Comparison of ENCODE assay signal across 10 cellular contexts in the genomic region with DNA sequence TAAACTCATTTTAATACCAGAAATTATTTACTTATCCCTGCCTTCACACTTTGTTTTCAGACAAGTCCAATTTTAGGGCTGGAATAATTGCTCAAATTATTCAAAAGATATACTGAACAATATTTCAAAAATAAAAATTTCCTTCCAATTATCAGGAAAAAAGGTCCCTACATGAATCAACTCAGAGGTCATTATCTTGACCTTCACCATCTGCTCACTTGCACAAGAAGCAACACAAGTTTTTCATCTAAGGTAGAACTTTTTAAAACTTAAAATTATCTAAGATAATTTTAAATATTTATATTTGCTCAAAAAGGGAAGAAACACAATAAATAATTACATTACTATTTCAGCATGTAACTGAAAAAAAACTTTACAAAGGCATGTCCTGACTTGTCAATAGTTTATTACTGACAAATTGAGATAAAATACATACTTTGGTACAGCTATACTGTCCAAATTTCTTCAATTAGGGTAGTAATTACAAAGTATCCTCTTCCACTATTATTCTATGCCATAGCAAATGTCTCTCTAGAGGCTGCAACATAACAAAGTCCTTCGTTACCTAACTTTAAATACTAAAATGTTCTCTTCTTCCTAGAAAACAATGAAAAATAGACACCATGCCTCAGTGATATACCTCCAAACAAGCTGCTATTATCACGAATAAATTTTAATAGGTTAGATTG.
DNase-seq lines count a peak whose midpoint lies in the region; ATAC-seq and TF ChIP-seq lines count a peak whose summit lies in the region.
"Had no signal": no experiment of that assay in that cellular context is flagged by ENCODE, and none has a peak within 500 bp of the region (broad histone marks: within the 10 kb centered on the region; RNA-seq: fewer than 3 reads in every experiment).

No MANE protein-coding gene starts in this region.

- peak overlapping the region; percentile 85 for H3K4me3 Mint-ChIP-seq in activated naive CD8-positive, alpha-beta T cell treated with anti-CD3 and anti-CD28 coated beads, Interleukin-2, amount 50 U/mL, for 24 hours

- H3K9me3 Mint-ChIP-seq in activated naive CD8-positive, alpha-beta T cell treated with anti-CD3 and anti-CD28 coated beads, Interleukin-2, amount 50 U/mL, for 24 hours: no peaks in the 10 kb centered on the region

- POLR2A ChIA-PET in HEK293 (lab: Yijun Ruan, JAX) (interaction anchor here (0.9 kb wide), 1 partner anchor 11 kb away, joined by 3 read pairs; no protein-coding TSS in a partner anchor), RWPE1 (lab: Yijun Ruan, JAX; ENCODE audit: low non-redundant PET) (no interaction called here)

- no peak overlapping the region for H3K27ac Mint-ChIP-seq in activated naive CD8-positive, alpha-beta T cell treated with anti-CD3 and anti-CD28 coated beads, Interleukin-2, amount 50 U/mL, for 24 hours

- H3K27ac ChIP-seq in BLaER1 treated with 17β-estradiol and CSF1 and Interleukin-3, amounts not matched to agents 10 nM and 100 nM: no peak overlapping the region
- no peak overlapping the region for H3K27ac ChIP-seq in HEK293 (ENCODE audit: extremely low read depth, low read depth, low read length)
- no peak overlapping the region for H3K27ac ChIP-seq in muscle layer of duodenum (ENCODE audit: low read length)
- no peak overlapping the region for H3K27ac ChIP-seq in RWPE1
- H3K27ac ChIP-seq: epithelial cell of prostate had no signal

- TF ChIP-seq CTCF in HEK293 (tag by site-specific recombination; IDR thresholded peaks at IDR 0.05): no peak
- TF ChIP-seq CTCF in RWPE1 (conservative IDR thresholded peaks at IDR 0.05; ENCODE audit: low read depth): no peak

- peaks cover 0 to 22% (median 20%) of the 10 kb centered on the region in 11 experiments; a peak in 19 of 22 replicates for H3K27me3 ChIP-seq in BLaER1 treated with 17β-estradiol and CSF1 and Interleukin-3, amounts not matched to agents 10 nM and 100 nM
- H3K27me3 ChIP-seq in muscle layer of duodenum (ENCODE audit: low read depth, low read length): no peaks in the 10 kb centered on the region

- H3K4me1 Mint-ChIP-seq in activated naive CD8-positive, alpha-beta T cell treated with anti-CD3 and anti-CD28 coated beads, Interleukin-2, amount 50 U/mL, for 24 hours: peaks cover 54% of the 10 kb centered on the region

- H3K4me2 ChIP-seq in BLaER1 treated with 17β-estradiol and CSF1 and Interleukin-3, amounts not matched to agents 10 nM and 100 nM: peak overlapping the region; percentile 82 to 94 (median 91); a peak in 21 of 22 replicates

- peaks cover 0 to 14% (median 0%) of the 10 kb centered on the region in 11 experiments; a peak in 5 of 22 replicates for H3K36me3 ChIP-seq in BLaER1 treated with 17β-estradiol and CSF1 and Interleukin-3, amounts not matched to agents 10 nM and 100 nM
- H3K36me3 ChIP-seq in HEK293 (ENCODE audit: control insufficient read depth in 2 of 2, insufficient read depth in 1 of 2, low read length in 2 of 2) (no peaks in the 10 kb centered on the region), muscle layer of duodenum (ENCODE audit: control insufficient read depth in 1 of 2, insufficient read depth in 2 of 2, low read length in 2 of 2) (peaks cover 0 to 7% of the 10 kb centered on the region in 2 donors)

- CTCF ChIA-PET in HEK293 (lab: Yijun Ruan, JAX) (interaction anchor here (0.6 to 0.7 kb wide), 2 partner anchors 8 to 104 kb away, joined by 3 to 4 read pairs; no protein-coding TSS in a partner anchor), RWPE1 (lab: Yijun Ruan, JAX) (interaction anchor here (0.7 kb wide), 1 partner anchor 131 kb away, joined by 5 read pairs; no protein-coding TSS in a partner anchor)

- H4K20me1 ChIP-seq in BLaER1 treated with 17β-estradiol and CSF1 and Interleukin-3, amounts not matched to agents 10 nM and 100 nM: peaks cover 0 to 65% (median 15%) of the 10 kb centered on the region in 11 experiments; a peak in 18 of 22 replicates

- peaks cover 19% of the 10 kb centered on the region for H3K36me3 Mint-ChIP-seq in activated naive CD8-positive, alpha-beta T cell treated with anti-CD3 and anti-CD28 coated beads, Interleukin-2, amount 50 U/mL, for 24 hours (ENCODE audit: low read depth)

- H3K27me3 Mint-ChIP-seq in activated naive CD8-positive, alpha-beta T cell treated with anti-CD3 and anti-CD28 coated beads, Interleukin-2, amount 50 U/mL, for 24 hours: no peaks in the 10 kb centered on the region

- peaks cover 10 to 48% (median 20%) of the 10 kb centered on the region in 10 experiments; a peak in 19 of 20 replicates for H3K4me1 ChIP-seq in BLaER1 treated with 17β-estradiol and CSF1 and Interleukin-3, amounts not matched to agents 10 nM and 100 nM
- H3K4me1 ChIP-seq in HEK293 (ENCODE audit: control insufficient read depth, insufficient read depth, low read length) (peaks cover 9% of the 10 kb centered on the region; the same call in 1 of the 2 replicates), muscle layer of duodenum (ENCODE audit: control insufficient read depth in 1 of 2, insufficient read depth in 2 of 2, low read length in 2 of 2) (peaks cover 11 to 22% of the 10 kb centered on the region in 2 donors)

- no peak for ATAC-seq in activated naive CD8-positive, alpha-beta T cell treated with anti-CD3 and anti-CD28 coated beads, Interleukin-2, amount 50 U/mL, for 24 hours
- ATAC-seq in GM21619 (IDR thresholded peaks at IDR 0.05; ENCODE audit: unreplicated experiment): no peak

- DNase-seq in activated naive CD8-positive, alpha-beta T cell treated with anti-CD3 and anti-CD28 coated beads, Interleukin-2, amount 50 U/mL, for 24 hours: no peak
- DNase-seq in 8988T (no peak), RWPE1 (ENCODE audit: low spot score) (no peak), NK-92 (lab: John Stamatoyannopoulos, UW; ENCODE audit: unreplicated experiment) (no peak)
- DNase-seq: NCI-H774 had no signal

- H3K9ac ChIP-seq in BLaER1 treated with 17β-estradiol and CSF1 and Interleukin-3, amounts not matched to agents 10 nM and 100 nM: peak overlapping the region in 2 of 11 experiments; percentile 92 to 94; a peak in 3 of 22 replicates

- H3K9me3 ChIP-seq in BLaER1 treated with 17β-estradiol and CSF1 and Interleukin-3, amounts not matched to agents 10 nM and 100 nM (replicated peaks in 1 of 11): no peaks in the 10 kb centered on the region
- no peaks in the 10 kb centered on the region for H3K9me3 ChIP-seq in HEK293 (ENCODE audit: control insufficient read depth, insufficient read depth, low read depth, low read length)
- H3K9me3 ChIP-seq in muscle layer of duodenum (ENCODE audit: control insufficient read depth in 1 of 2, low read length in 2 of 2): no peaks in the 10 kb centered on the region

- peak overlapping the region in 3 of 10 experiments; percentile 83 to 94 (median 88); a peak in 6 of 20 replicates for H3K4me3 ChIP-seq in BLaER1 treated with 17β-estradiol and CSF1 and Interleukin-3, amounts not matched to agents 10 nM and 100 nM
- H3K4me3 ChIP-seq in HEK293 (ENCODE audit: low read depth, low read length) (peak overlapping the region; percentile 94), muscle layer of duodenum (ENCODE audit: low read depth in 1 of 2, low read length in 2 of 2) (peak overlapping the region; percentile 53 to 91)

TF ChIP-seq in HEK293, 187 proteins besides CTCF, POLR2A, EP300 and RAD21:
- TF ChIP-seq, protein P1, sequence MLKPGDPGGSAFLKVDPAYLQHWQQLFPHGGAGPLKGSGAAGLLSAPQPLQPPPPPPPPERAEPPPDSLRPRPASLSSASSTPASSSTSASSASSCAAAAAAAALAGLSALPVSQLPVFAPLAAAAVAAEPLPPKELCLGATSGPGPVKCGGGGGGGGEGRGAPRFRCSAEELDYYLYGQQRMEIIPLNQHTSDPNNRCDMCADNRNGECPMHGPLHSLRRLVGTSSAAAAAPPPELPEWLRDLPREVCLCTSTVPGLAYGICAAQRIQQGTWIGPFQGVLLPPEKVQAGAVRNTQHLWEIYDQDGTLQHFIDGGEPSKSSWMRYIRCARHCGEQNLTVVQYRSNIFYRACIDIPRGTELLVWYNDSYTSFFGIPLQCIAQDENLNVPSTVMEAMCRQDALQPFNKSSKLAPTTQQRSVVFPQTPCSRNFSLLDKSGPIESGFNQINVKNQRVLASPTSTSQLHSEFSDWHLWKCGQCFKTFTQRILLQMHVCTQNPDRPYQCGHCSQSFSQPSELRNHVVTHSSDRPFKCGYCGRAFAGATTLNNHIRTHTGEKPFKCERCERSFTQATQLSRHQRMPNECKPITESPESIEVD (tag by site-specific recombination; IDR thresholded peaks at IDR 0.05): peak; percentile 59; the same call in 1 of the 2 replicates
- TF ChIP-seq SP7 (tag by site-specific recombination; IDR thresholded peaks at IDR 0.05) (peak; percentile 57; the same call in 1 of the 2 replicates), ZNF600 (tag by site-specific recombination; IDR thresholded peaks at IDR 0.05) (no peak), ZEB2 (tag by site-specific recombination; IDR thresholded peaks at IDR 0.05) (0 out of 2 replicates have a peak, but pooled peaks have one; percentile 17), ZNF239 (tag by site-specific recombination; IDR thresholded peaks at IDR 0.05) (no peak), ZNF366 (tag by site-specific recombination; conservative IDR thresholded peaks at IDR 0.05) (peak; percentile 50)
- TF ChIP-seq, protein P2, sequence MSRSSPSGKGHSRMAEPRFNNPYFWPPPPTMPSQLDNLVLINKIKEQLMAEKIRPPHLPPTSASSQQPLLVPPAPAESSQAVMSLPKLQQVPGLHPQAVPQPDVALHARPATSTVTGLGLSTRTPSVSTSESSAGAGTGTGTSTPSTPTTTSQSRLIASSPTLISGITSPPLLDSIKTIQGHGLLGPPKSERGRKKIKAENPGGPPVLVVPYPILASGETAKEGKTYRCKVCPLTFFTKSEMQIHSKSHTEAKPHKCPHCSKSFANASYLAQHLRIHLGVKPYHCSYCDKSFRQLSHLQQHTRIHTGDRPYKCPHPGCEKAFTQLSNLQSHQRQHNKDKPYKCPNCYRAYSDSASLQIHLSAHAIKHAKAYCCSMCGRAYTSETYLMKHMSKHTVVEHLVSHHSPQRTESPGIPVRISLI (tag by site-specific recombination; IDR thresholded peaks at IDR 0.05): no peak
